In the genomic region with DNA sequence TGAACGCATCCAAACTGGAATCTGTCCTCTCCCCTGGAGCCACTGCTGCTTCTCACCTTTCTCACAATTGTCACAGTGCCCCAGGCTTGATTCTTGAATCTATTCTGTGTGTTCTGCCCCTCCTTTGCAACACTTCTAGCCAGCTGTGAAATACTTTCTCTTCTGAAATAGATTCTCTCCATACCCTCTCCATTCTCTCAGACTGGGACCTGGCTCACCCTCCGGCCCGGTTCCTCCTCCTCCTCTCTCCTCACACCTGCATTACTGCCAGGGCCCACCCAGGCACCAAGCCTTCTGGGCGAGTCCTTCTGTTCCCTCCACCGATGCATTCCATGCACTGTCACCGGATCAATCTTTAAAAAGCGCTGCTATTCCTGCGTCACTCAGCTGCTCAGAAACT, we compare ENCODE assay signal across 17 cellular contexts.
DNase-seq lines count a peak whose midpoint lies in the region; FAIRE-seq and TF ChIP-seq lines count a peak whose summit lies in the region.
"Had no signal": no experiment of that assay in that cellular context is flagged by ENCODE, and none has a peak within 500 bp of the region (broad histone marks: within the 10 kb centered on the region; RNA-seq: fewer than 3 reads in every experiment).

No MANE protein-coding gene starts in this region.

- H3K18ac ChIP-seq in H1 (ENCODE audit: extremely low read depth, low read length) (no peak overlapping the region), mesenchymal stem cell (ENCODE audit: low read depth in 1 of 2, low read length in 2 of 2) (no peak overlapping the region)

- no peak overlapping the region for H3K14ac ChIP-seq in H1 (ENCODE audit: insufficient read length)
- no peak overlapping the region for H3K14ac ChIP-seq in mesenchymal stem cell (ENCODE audit: low read length in 2 of 2)

- peaks cover 46% of the 10 kb centered on the region for H3K4me1 Mint-ChIP-seq in neural progenitor cell
- H3K4me1 Mint-ChIP-seq: CD4-positive, alpha-beta memory T cell had no signal

- no peaks in the 10 kb centered on the region for H3K4me1 ChIP-seq in H1 (replicated peaks in 1 of 4; ENCODE audit: control insufficient read depth in 3 of 4, insufficient read depth in 4 of 4, low read length in 3 of 4)
- H3K4me1 ChIP-seq in neural progenitor cell = peaks cover 6% of the 10 kb centered on the region
- H3K4me1 ChIP-seq in mesenchymal stem cell (ENCODE audit: control insufficient read depth, insufficient read depth, low read depth, low read length) = peaks cover 2% of the 10 kb centered on the region

- FAIRE-seq in H1 (lab: Jason Lieb, UNC) = no peak
- FAIRE-seq: A204.1, GM12891 had no signal

- H2BK5ac ChIP-seq in H1 (ENCODE audit: low read depth, low read length) (no peak overlapping the region), mesenchymal stem cell (ENCODE audit: low read depth, low read length, poor library complexity, severe bottlenecking) (no peak overlapping the region)

- no peak for TF ChIP-seq POLR2A in H1 (IDR thresholded peaks at IDR 0.05; ENCODE audit: control extremely low read depth in 1 of 2, low read depth in 2 of 2, low read length in 2 of 2)

- H4K20me1 ChIP-seq in H1 (replicated peaks in 1 of 2; ENCODE audit: control insufficient read depth in 1 of 2, insufficient read depth in 2 of 2, low read length in 2 of 2) = no peaks in the 10 kb centered on the region
- no peaks in the 10 kb centered on the region for H4K20me1 ChIP-seq in neural progenitor cell (ENCODE audit: low read depth)

- H3K27me3 ChIP-seq in H1 (replicated peaks in 1 of 4; ENCODE audit: control insufficient read depth in 3 of 4, extremely low read depth in 1 of 4, insufficient read depth in 3 of 4, low read length in 3 of 4) (no peaks in the 10 kb centered on the region), neural progenitor cell (no peaks in the 10 kb centered on the region), mesenchymal stem cell (ENCODE audit: control insufficient read depth in 1 of 2, insufficient read depth in 1 of 2, low read length in 2 of 2) (no peaks in the 10 kb centered on the region), MG63 (no peaks in the 10 kb centered on the region)

- H2BK15ac ChIP-seq in H1 (ENCODE audit: low read length) (no peak overlapping the region), mesenchymal stem cell (ENCODE audit: low read depth, poor library complexity, severe bottlenecking) (no peak overlapping the region)

- TF ChIP-seq EP300 in H1 (IDR thresholded peaks at IDR 0.05; ENCODE audit: borderline replicate concordance in 1 of 2, low read depth in 2 of 2, low read length in 2 of 2) = no peak

- no peak overlapping the region for H3K4me3 ChIP-seq in H1 (ENCODE audit: extremely low read depth in 1 of 4, insufficient read depth in 2 of 4, low read depth in 3 of 4, low read length in 4 of 4)
- H3K4me3 ChIP-seq in neural progenitor cell = no peak overlapping the region
- H3K4me3 ChIP-seq in mesenchymal stem cell (ENCODE audit: insufficient read depth in 1 of 2, low read depth in 1 of 2, low read length in 2 of 2) = no peak overlapping the region
- no peak overlapping the region for H3K4me3 ChIP-seq in MG63

- CTCF ChIA-PET in H1 (lab: Charles Lee; ENCODE audit: partially characterized antibody) = interaction anchor here (3.2 kb wide), 1 partner anchor 8 kb away, joined by 15 read pairs; no protein-coding TSS in a partner anchor

- H3K27ac Mint-ChIP-seq in neural progenitor cell = peak overlapping the region; percentile 4
- H3K27ac Mint-ChIP-seq: CD4-positive, alpha-beta memory T cell had no signal

- H4K5ac ChIP-seq in H1 (ENCODE audit: insufficient read length, low read depth, low read length) = no peak overlapping the region

- no peaks in the 10 kb centered on the region for H3K9me3 ChIP-seq in H1 (ENCODE audit: insufficient read depth in 2 of 2, low read depth in 1 of 2, low read length in 1 of 2)
- no peaks in the 10 kb centered on the region for H3K9me3 ChIP-seq in neural progenitor cell (ENCODE audit: low read depth)
- H3K9me3 ChIP-seq in mesenchymal stem cell (ENCODE audit: control insufficient read depth, low read length) = no peaks in the 10 kb centered on the region
- no peaks in the 10 kb centered on the region for H3K9me3 ChIP-seq in MG63

- H3K23ac ChIP-seq in H1 (ENCODE audit: insufficient read length) (no peak overlapping the region), mesenchymal stem cell (ENCODE audit: low read length in 2 of 2) (no peak overlapping the region)

- no peak for TF ChIP-seq RAD21 in H1 (IDR thresholded peaks at IDR 0.05 in 1 of 2, conservative IDR thresholded peaks at IDR 0.05 in 1 of 2; ENCODE audit: low read depth in 2 of 2, low read length in 2 of 2)

- no peaks in the 10 kb centered on the region for H3K36me3 ChIP-seq in H1 (ENCODE audit: control insufficient read depth in 2 of 4, insufficient read depth in 4 of 4, low read length in 3 of 4)
- no peaks in the 10 kb centered on the region for H3K36me3 ChIP-seq in neural progenitor cell
- no peaks in the 10 kb centered on the region for H3K36me3 ChIP-seq in mesenchymal stem cell (ENCODE audit: control insufficient read depth in 1 of 2, insufficient read depth in 2 of 2, low read depth in 1 of 2, low read length in 2 of 2)
- H3K36me3 ChIP-seq in MG63 = no peaks in the 10 kb centered on the region

- H3K23me2 ChIP-seq in H1 (ENCODE audit: low read depth, low read length) = no peaks in the 10 kb centered on the region

- no peak overlapping the region for H2AK5ac ChIP-seq in H1 (ENCODE audit: low read depth, low read length)
- H2AK5ac ChIP-seq in mesenchymal stem cell (ENCODE audit: low read length, severe bottlenecking) = no peak overlapping the region

- H4K91ac ChIP-seq in H1 (replicated peaks; ENCODE audit: insufficient read length, low read length) = no peak overlapping the region
- H4K91ac ChIP-seq in mesenchymal stem cell (ENCODE audit: low read length) = no peak overlapping the region

- WGBS in H1 (ENCODE audit: extremely low coverage in 1 of 2, insufficient coverage in 1 of 2, insufficient read length in 1 of 2, insufficient replicate concordance in 2 of 2, low coverage in 1 of 2, low lambda C conversion rate in 2 of 2, missing lambda C conversion rate in 1 of 2), 2 experiments = 94% methylated on average over 8 of the region's 8 CpGs; no CpG with 5 or more reads in 1 of the 2 experiments
- WGBS in mesenchymal stem cell = 96% methylated on average over 8 of the region's 8 CpGs

- H3K27me3 Mint-ChIP-seq in neural progenitor cell (ENCODE audit: insufficient read depth, low read depth) = no peaks in the 10 kb centered on the region

- H3K27ac ChIP-seq in H1 (ENCODE audit: low read depth, low read length) (no peak overlapping the region), neural progenitor cell (no peak overlapping the region), mesenchymal stem cell (ENCODE audit: low read length, poor library complexity, severe bottlenecking) (no peak overlapping the region)

- 0 out of 2 replicates have a peak overlapping the region, but pooled peaks have one; percentile 14 for H2AFZ ChIP-seq in H1 (ENCODE audit: low read length)
- no peak overlapping the region for H2AFZ ChIP-seq in neural progenitor cell (replicated peaks)
- no peak overlapping the region for H2AFZ ChIP-seq in mesenchymal stem cell (ENCODE audit: low read depth, low read length)

- H2BK120ac ChIP-seq in H1 (replicated peaks; ENCODE audit: low read depth, low read length) = no peak overlapping the region
- no peak overlapping the region for H2BK120ac ChIP-seq in mesenchymal stem cell (ENCODE audit: low read depth, low read length)

- H3K4ac ChIP-seq in H1 (replicated peaks; ENCODE audit: insufficient read length, low read depth, low read length) (no peak overlapping the region), mesenchymal stem cell (ENCODE audit: low read depth in 1 of 2, low read length in 2 of 2) (no peak overlapping the region)

- H3K9ac ChIP-seq in H1 (replicated peaks in 1 of 4; ENCODE audit: extremely low read depth in 1 of 4, low read depth in 3 of 4, low read length in 3 of 4) (no peak overlapping the region), neural progenitor cell (no peak overlapping the region), mesenchymal stem cell (ENCODE audit: low read length) (no peak overlapping the region)

- peaks cover 32% of the 10 kb centered on the region for H3K36me3 Mint-ChIP-seq in neural progenitor cell
- H3K36me3 Mint-ChIP-seq: CD4-positive, alpha-beta memory T cell had no signal

- TF ChIP-seq CTCF in H1 (IDR thresholded peaks at IDR 0.05; ENCODE audit: control extremely low read depth in 1 of 3, insufficient read depth in 1 of 3, low read depth in 1 of 3, low read length in 3 of 3) = no peak
- TF ChIP-seq CTCF in neural progenitor cell (IDR thresholded peaks at IDR 0.05) = no peak

- H3K79me1 ChIP-seq in H1 (ENCODE audit: low read depth, low read length) (no peaks in the 10 kb centered on the region), mesenchymal stem cell (replicated peaks; ENCODE audit: low read length, poor library complexity, severe bottlenecking) (no peaks in the 10 kb centered on the region)

- no peak overlapping the region for H2BK12ac ChIP-seq in H1 (ENCODE audit: low read depth, low read length)
- no peak overlapping the region for H2BK12ac ChIP-seq in mesenchymal stem cell (ENCODE audit: low read length in 2 of 2)

- POLR2A ChIA-PET in H1 (lab: Charles Lee; ENCODE audit: partially characterized antibody) = no interaction called here

- H3F3A ChIP-seq in neural progenitor cell (ENCODE audit: low read depth) = no peaks in the 10 kb centered on the region

- no peak overlapping the region for H3K4me2 ChIP-seq in H1 (ENCODE audit: insufficient read depth in 1 of 2, low read depth in 2 of 2, low read length in 2 of 2)
- no peak overlapping the region for H3K4me2 ChIP-seq in neural progenitor cell
- no peak overlapping the region for H3K4me2 ChIP-seq in mesenchymal stem cell (ENCODE audit: low read length, poor library complexity, severe bottlenecking)

- H4K8ac ChIP-seq in H1 (ENCODE audit: extremely low read depth, insufficient read depth, low read length) (no peak overlapping the region), mesenchymal stem cell (ENCODE audit: low read length) (no peak overlapping the region)

- no peak overlapping the region for H2BK20ac ChIP-seq in H1 (ENCODE audit: low read length)

- DNase-seq in NCI-H69 (lab: John Stamatoyannopoulos, UW) (peak; percentile 16), H1 (ENCODE audit: low read depth in 1 of 2, low spot score in 2 of 2) (no peak), neural progenitor cell (ENCODE audit: low spot score) (no peak), superior temporal gyrus (ENCODE audit: extremely low spot score) (peak; percentile 37), NCI-H526 treated with DMSO at 0.1 percent for 48 hours (lab: John Stamatoyannopoulos, UW) (no peak), GDM1 (lab: John Stamatoyannopoulos, UW) (no peak), mesenchymal stem cell (no peak), MG63 (no peak)
- DNase-seq: CD4-positive, alpha-beta memory T cell; DMS153; GOT3; KBM-7; NCI-H187 treated with DMSO at 0.1 percent for 48 hours; NCI-H226; NCI-H524 had no signal

- H3K4me3 Mint-ChIP-seq in neural progenitor cell = no peak overlapping the region
- H3K4me3 Mint-ChIP-seq: CD4-positive, alpha-beta memory T cell had no signal

- H3K56ac ChIP-seq in H1 (replicated peaks; ENCODE audit: insufficient read length, low read depth, low read length) = no peak overlapping the region

- H3K9me3 Mint-ChIP-seq in neural progenitor cell = no peaks in the 10 kb centered on the region
- H3K9me3 Mint-ChIP-seq: CD4-positive, alpha-beta memory T cell had no signal

- H3K79me2 ChIP-seq in H1 (ENCODE audit: control insufficient read depth in 1 of 2, insufficient read depth in 2 of 2, low read length in 2 of 2) (no peaks in the 10 kb centered on the region), neural progenitor cell (ENCODE audit: low read depth) (no peaks in the 10 kb centered on the region)

Comparison
In these comparisons a context has a peak if more than half of its experiments do, and no peak if none do; other contexts are left out.
1. DNase-seq: peak in NCI-H69 (single experiment) and superior temporal gyrus (single experiment); none in H1 (0 of 2), neural progenitor cell (single experiment), NCI-H526 treated with DMSO at 0.1 percent for 48 hours (single experiment), GDM1 (single experiment), mesenchymal stem cell (single experiment) and MG63 (single experiment).